ENCODE assay signal across 8 cellular contexts in the genomic region with DNA sequence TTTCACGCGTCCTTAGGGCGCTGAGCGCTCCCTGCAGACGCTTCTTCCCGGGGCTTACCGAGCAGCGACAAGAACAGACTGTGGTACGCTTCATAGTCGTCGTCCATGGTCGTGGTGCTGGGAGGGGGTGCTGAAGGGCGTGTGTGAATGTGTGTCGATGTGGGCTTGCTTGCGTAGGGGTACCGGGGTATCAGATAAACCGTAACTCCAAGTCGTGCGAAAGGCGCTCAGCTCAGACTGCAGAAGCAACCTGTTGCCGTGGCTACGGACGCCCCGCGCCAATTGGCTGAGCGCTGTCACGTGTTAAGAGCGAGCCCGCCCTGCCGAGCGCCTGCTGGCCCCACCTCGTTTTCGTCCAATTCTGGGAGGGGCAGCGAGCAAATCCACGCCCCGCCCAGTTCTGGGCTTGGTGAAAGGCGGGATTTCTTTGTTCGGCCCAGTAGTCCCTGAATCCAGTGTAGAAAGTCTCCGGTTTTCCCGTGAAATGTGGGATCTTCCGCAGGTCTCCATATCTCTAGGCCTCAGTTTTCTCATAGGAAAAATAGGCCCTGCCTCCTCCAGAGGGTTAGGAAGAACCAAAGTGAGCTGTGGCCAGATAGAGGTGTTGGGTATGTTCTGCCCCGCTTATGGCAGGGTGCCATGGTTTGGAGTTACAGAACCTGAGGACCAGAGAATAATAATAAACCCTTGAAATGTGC. TPM values are rescaled to one million over a fixed set of nuclear protein-coding genes. Genes with fewer than 3 reads are reported as not detected.
DNase-seq lines count a peak whose midpoint lies in the region; ATAC-seq, FAIRE-seq and TF ChIP-seq lines count a peak whose summit lies in the region.

A gene (minus strand): TSS at position 255 of the 698 bp plus-strand sequence. CDS start 148 bp downstream, at position 107.

- TF ChIP-seq CTCF in kidney (IDR thresholded peaks at IDR 0.05; ENCODE audit: borderline replicate concordance, extremely low read depth, insufficient read depth), result no peak

- in situ Hi-C loops in KBM-7 (cut with MboI; ENCODE audit: low pct_unique_long_range_greater_than_20kb, low sequenced_read_pairs), result no loop called here

- peak within 1 kb of the TSS in 1 of 2 donors; percentile 9 for H3K27ac ChIP-seq in kidney (ENCODE audit: low read depth in 2 of 2, low read length in 2 of 2)

- peak within 1 kb of the TSS; percentile 89 to 93 for H3K4me3 ChIP-seq in kidney (ENCODE audit: low read length in 2 of 2)

- H3K4me1 ChIP-seq in kidney (ENCODE audit: control insufficient read depth in 1 of 2, insufficient read depth in 1 of 2, low read depth in 1 of 2, low read length in 2 of 2), result peaks cover 8 to 12% of the 10 kb centered on the region in 2 donors

- no peaks in the 10 kb centered on the region for H3K9me3 ChIP-seq in kidney (ENCODE audit: control insufficient read depth in 1 of 2, low read length in 2 of 2)

- DNase-seq in NCI-H2107 (lab: John Stamatoyannopoulos, UW) (peak; percentile 94), cerebellar nuclear complex (lab: John Stamatoyannopoulos, UW) (peak; percentile 76 to 89), kidney (peak; percentile 98), KBM-7 (no peak)
- DNase-seq in activated CD4-positive, alpha-beta T cell treated with anti-CD3 and anti-CD28 coated beads for 24 hours (ENCODE audit: low read depth in 2 of 2), result peak; percentile 84
- peak; percentile 72 to 85 for DNase-seq in stimulated activated CD4-positive, alpha-beta T cell treated with anti-CD3 and anti-CD28 coated beads, Interleukin-12 subunit alpha, Interleukin-12 subunit beta, amount 100 ng/mL, for 24 hours (ENCODE audit: low read depth in 2 of 2)

- H3K36me3 ChIP-seq in kidney (ENCODE audit: control insufficient read depth in 1 of 2, insufficient read depth in 2 of 2, low read length in 2 of 2), result peaks cover 21 to 22% of the 10 kb centered on the region in 2 donors

- ATAC-seq in HG02870 (IDR thresholded peaks at IDR 0.05; ENCODE audit: unreplicated experiment), result peak; percentile 82

- intact Hi-C loops in kidney (cut with DNase I), result no loop called here

- peak; percentile 43 for TF ChIP-seq POLR2A in GM15510 (IDR thresholded peaks at IDR 0.05; ENCODE audit: borderline replicate concordance, extremely low read depth, insufficient read length)

- H3K9ac ChIP-seq in kidney (ENCODE audit: low read length in 2 of 2), result peak within 1 kb of the TSS in 1 of 2 donors; percentile 47

- FAIRE-seq in kidney (lab: Jason Lieb, UNC), result peak; percentile 92

RNA-seq across cellular contexts. Expression of the gene that starts here (rescaled TPM):
- total RNA-seq in kidney, result 3.5 TPM
- polyA plus RNA-seq in kidney (ENCODE audit: insufficient read depth, low read depth, low replicate concordance), result 1.2 TPM
